Comparison of ENCODE assay signal across 12 cellular contexts in genomic region chr12:124633269-124633953, GRCh38.
A peak's percentile ranks its signal among the peaks of the same experiment; 100 is the strongest.
DNase-seq lines count a peak whose midpoint lies in the region; ATAC-seq and TF ChIP-seq lines count a peak whose summit lies in the region.
"Had no signal": no experiment of that assay in that cellular context is flagged by ENCODE, and none has a peak within 500 bp of the region (broad histone marks: within the 10 kb centered on the region; RNA-seq: fewer than 3 reads in every experiment).

No MANE protein-coding gene starts in this region.

- no peak for TF ChIP-seq CTCF in HCT116 (IDR thresholded peaks at IDR 0.05 in 2 of 3, conservative IDR thresholded peaks at IDR 0.05 in 1 of 3; ENCODE audit: borderline replicate concordance in 1 of 3, insufficient read depth in 1 of 3, low read depth in 2 of 3, low read length in 2 of 3)
- no peak for TF ChIP-seq CTCF in RWPE2 (IDR thresholded peaks at IDR 0.05; ENCODE audit: poor library complexity, severe bottlenecking)
- TF ChIP-seq CTCF in fibroblast of lung (conservative IDR thresholded peaks at IDR 0.05 in 1 of 2, IDR thresholded peaks at IDR 0.05 in 1 of 2; ENCODE audit: low read depth in 1 of 2, low read length in 2 of 2), result no peak

- H3K9ac ChIP-seq in HCT116 (ENCODE audit: low read length), result peak overlapping the region; percentile 64
- no peak overlapping the region for H3K9ac ChIP-seq in fibroblast of lung (ENCODE audit: insufficient read depth, low read length)

- H3K79me2 ChIP-seq in HCT116 (ENCODE audit: insufficient read depth, low read length) (no peaks in the 10 kb centered on the region), fibroblast of lung (ENCODE audit: control insufficient read depth, insufficient read depth, low read length) (no peaks in the 10 kb centered on the region)

- H2AFZ ChIP-seq in HCT116 (ENCODE audit: low read depth, low read length, poor library complexity, severe bottlenecking) (peak overlapping the region; percentile 53), fibroblast of lung (ENCODE audit: low read length) (no peak overlapping the region)

- POLR2A ChIA-PET in HCT116 (lab: Charles Lee), result no interaction called here

- H3K27ac ChIP-seq in HCT116 (ENCODE audit: low read depth, low read length) (peak overlapping the region; percentile 59), RWPE2 (ENCODE audit: poor library complexity, severe bottlenecking) (peak overlapping the region; percentile 72), fibroblast of lung (ENCODE audit: insufficient read depth, low read length) (no peak overlapping the region)

- RAD21 ChIA-PET in HCT116 (lab: Charles Lee; ENCODE audit: low non-redundant PET in 1 of 2, low total read pairs in 2 of 2, uncharacterized antibody in 2 of 2, unreplicated experiment in 2 of 2), result interaction anchor here in 1 of 2 experiments (0.8 kb wide), 1 partner anchor 25 kb away, joined by 3 read pairs; no protein-coding TSS in a partner anchor

- H3K9me2 ChIP-seq in HCT116 (ENCODE audit: insufficient read depth), result no peaks in the 10 kb centered on the region

- TF ChIP-seq RAD21 in HCT116 (IDR thresholded peaks at IDR 0.05; ENCODE audit: low read depth), result no peak

- CTCF ChIA-PET in HCT116 (lab: Charles Lee), result no interaction called here

- TF ChIP-seq POLR2A in HCT116 (IDR thresholded peaks at IDR 0.05; ENCODE audit: borderline replicate concordance, extremely low read depth, insufficient read depth, insufficient read length), result no peak

- H4K20me1 ChIP-seq in HCT116 (ENCODE audit: insufficient read depth) (no peaks in the 10 kb centered on the region), fibroblast of lung (ENCODE audit: control insufficient read depth, extremely low read depth, insufficient read depth, low read length) (no peaks in the 10 kb centered on the region)

- peak overlapping the region; percentile 11 to 44 for H3K4me3 ChIP-seq in HCT116 (replicated peaks in 1 of 2; ENCODE audit: low read depth in 1 of 2, low read length in 2 of 2)
- no peak overlapping the region for H3K4me3 ChIP-seq in RWPE2 (ENCODE audit: severe bottlenecking)
- no peak overlapping the region for H3K4me3 ChIP-seq in fibroblast of lung (replicated peaks in 1 of 4; ENCODE audit: control extremely low read depth in 1 of 4, insufficient read depth in 1 of 4, low read depth in 3 of 4, low read length in 4 of 4)

- DNase-seq in HCT116 (ENCODE audit: low read depth, low spot score) (peak; percentile 57), RWPE2 (ENCODE audit: low spot score) (no peak), fibroblast of lung (ENCODE audit: low read depth in 2 of 2) (peak; percentile 66 to 82), renal cortical epithelial cell (ENCODE audit: low read depth) (peak; percentile 16), posterior cingulate gyrus (no peak), NCI-H510A (lab: John Stamatoyannopoulos, UW) (no peak), cerebellar nuclear complex (lab: John Stamatoyannopoulos, UW) (no peak), SK-N-DZ (ENCODE audit: low spot score) (no peak)
- DNase-seq: DMS153; effector memory CD8-positive, alpha-beta T cell; NCI-H1436 treated with DMSO at 0.1 percent for 48 hours; T-helper 9 cell had no signal

- H3K27me3 ChIP-seq in HCT116 (ENCODE audit: insufficient read depth, low read length) (no peaks in the 10 kb centered on the region), RWPE2 (ENCODE audit: insufficient read depth, poor library complexity, severe bottlenecking) (no peaks in the 10 kb centered on the region), fibroblast of lung (ENCODE audit: control insufficient read depth, insufficient read depth, low read length) (no peaks in the 10 kb centered on the region)

- H3K4me1 ChIP-seq in HCT116 (ENCODE audit: control insufficient read depth in 1 of 2, insufficient read depth in 2 of 2, low read length in 2 of 2) (peaks cover 51 to 70% of the 10 kb centered on the region in 2 experiments), RWPE2 (ENCODE audit: insufficient read depth, poor library complexity, severe bottlenecking) (peaks cover 43% of the 10 kb centered on the region), fibroblast of lung (ENCODE audit: control insufficient read depth, extremely low read depth, insufficient read depth, low read length) (peaks cover 3% of the 10 kb centered on the region)

- BruUV-seq in HCT116 (replicated peaks; lab: Mats Ljungman, UMichigan), result TSS peak; percentile 48

- ATAC-seq in HCT116 (peak; percentile 86), RWPE2 (ENCODE audit: low read depth) (peak; percentile 78)
- ATAC-seq: effector memory CD8-positive, alpha-beta T cell had no signal

- H3K9me3 ChIP-seq in HCT116 (ENCODE audit: control insufficient read depth in 1 of 2, insufficient read depth in 1 of 2, low read depth in 1 of 2, low read length in 2 of 2), result no peaks in the 10 kb centered on the region
- peaks cover 3% of the 10 kb centered on the region for H3K9me3 ChIP-seq in RWPE2 (ENCODE audit: severe bottlenecking)
- no peaks in the 10 kb centered on the region for H3K9me3 ChIP-seq in fibroblast of lung (ENCODE audit: control insufficient read depth, insufficient read depth, low read depth, low read length)

- H3K4me2 ChIP-seq in HCT116 (ENCODE audit: low read length) (peak overlapping the region; percentile 74), fibroblast of lung (ENCODE audit: extremely low read depth, insufficient read depth, low read length) (peak overlapping the region; percentile 15)

- intact Hi-C loops in HCT116 (cut with micrococcal nuclease), result loop anchor here (5.0 kb wide), 1 partner anchor 284 kb away; no protein-coding TSS in a partner anchor
- intact Hi-C loops in posterior cingulate gyrus (cut with DNase I), result no loop called here

- H3K36me3 ChIP-seq in HCT116 (ENCODE audit: control insufficient read depth in 1 of 2, insufficient read depth in 2 of 2, low read length in 2 of 2), result no peaks in the 10 kb centered on the region
- H3K36me3 ChIP-seq in RWPE2 (ENCODE audit: low read depth), result no peaks in the 10 kb centered on the region
- H3K36me3 ChIP-seq in fibroblast of lung (ENCODE audit: control insufficient read depth, insufficient read depth, low read length), result no peaks in the 10 kb centered on the region

TF ChIP-seq in HCT116, 20 proteins besides CTCF, POLR2A, EP300 and RAD21:
- peak; percentile 49; the same call in 1 of the 2 replicates for TF ChIP-seq JUND (IDR thresholded peaks at IDR 0.05)
- no peak for TF ChIP-seq EZH2phosphoT487 (IDR thresholded peaks at IDR 0.05; ENCODE audit: borderline replicate concordance)
- TF ChIP-seq EGR1 (IDR thresholded peaks at IDR 0.05; ENCODE audit: low read depth), result peak; percentile 68
- TF ChIP-seq MAX (IDR thresholded peaks at IDR 0.05), result peak; percentile 13; the same call in 1 of the 2 replicates
- TF ChIP-seq SP1 (IDR thresholded peaks at IDR 0.05; ENCODE audit: low read depth), result peak; percentile 59; the same call in 1 of the 2 replicates
- TF ChIP-seq TCF7L2 (IDR thresholded peaks at IDR 0.05; ENCODE audit: borderline replicate concordance, extremely low read depth, insufficient read depth, insufficient read length), result no peak
- no peak for TF ChIP-seq SRF (IDR thresholded peaks at IDR 0.05; ENCODE audit: low read depth)

Comparison
In these comparisons a context has a peak if more than half of its experiments do, and no peak if none do; other contexts are left out.
1. DNase-seq: peak in HCT116 (single experiment), fibroblast of lung (2 of 2) and renal cortical epithelial cell (single experiment); none in RWPE2 (single experiment), posterior cingulate gyrus (0 of 10), NCI-H510A (single experiment), cerebellar nuclear complex (0 of 2) and SK-N-DZ (single experiment).
2. H3K4me3 ChIP-seq: peak in HCT116 (2 of 2); none in RWPE2 (single experiment) and fibroblast of lung (0 of 4).